ENCODE assay signal across 32 cellular contexts in the genomic region with DNA sequence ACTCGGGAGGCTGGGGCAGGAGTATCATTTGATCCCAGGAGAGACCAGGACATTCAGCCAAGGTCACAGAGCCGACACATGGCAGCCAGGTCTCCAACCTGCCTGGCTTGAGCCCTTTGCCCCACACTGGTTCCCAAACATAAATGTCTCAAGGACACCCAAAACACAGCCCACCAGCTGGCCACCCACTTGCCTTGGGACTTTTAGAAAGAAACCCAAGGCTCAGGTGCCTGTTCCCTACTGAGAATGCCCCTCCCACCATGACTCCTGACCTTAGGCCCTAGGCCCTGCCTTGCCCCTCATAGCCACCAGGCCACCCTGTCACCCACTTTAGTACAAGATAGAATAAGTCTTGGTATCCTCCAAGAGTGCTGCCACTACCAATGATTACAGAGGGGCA. TPM values are rescaled to one million over a fixed set of nuclear protein-coding genes. Genes with fewer than 3 reads are reported as not detected.
DNase-seq lines count a peak whose midpoint lies in the region; ATAC-seq lines count a peak whose summit lies in the region.
"Had no signal": no experiment of that assay in that cellular context is flagged by ENCODE, and none has a peak within 500 bp of the region (broad histone marks: within the 10 kb centered on the region; RNA-seq: fewer than 3 reads in every experiment).

No MANE protein-coding gene starts in this region.

- no peak overlapping the region for H3K4me3 Mint-ChIP-seq in activated naive CD8-positive, alpha-beta T cell treated with anti-CD3 and anti-CD28 coated beads, Interleukin-2, amount 10 ng/mL, durations not matched to agents 7 days and 5 days
- H3K4me3 Mint-ChIP-seq in activated naive CD8-positive, alpha-beta T cell treated with anti-CD3 and anti-CD28 coated beads for 36 hours, result no peak overlapping the region
- H3K4me3 Mint-ChIP-seq: mesothelial cell of epicardium had no signal

- no peaks in the 10 kb centered on the region for H3K27me3 Mint-ChIP-seq in activated naive CD8-positive, alpha-beta T cell treated with anti-CD3 and anti-CD28 coated beads, Interleukin-2, amount 10 ng/mL, durations not matched to agents 7 days and 5 days
- no peaks in the 10 kb centered on the region for H3K27me3 Mint-ChIP-seq in activated naive CD8-positive, alpha-beta T cell treated with anti-CD3 and anti-CD28 coated beads for 36 hours
- H3K27me3 Mint-ChIP-seq: naive B cell had no signal

- H3K4me1 Mint-ChIP-seq in activated naive CD8-positive, alpha-beta T cell treated with anti-CD3 and anti-CD28 coated beads, Interleukin-2, amount 10 ng/mL, durations not matched to agents 7 days and 5 days, result peaks cover 19% of the 10 kb centered on the region
- peaks cover 16% of the 10 kb centered on the region for H3K4me1 Mint-ChIP-seq in activated naive CD8-positive, alpha-beta T cell treated with anti-CD3 and anti-CD28 coated beads for 36 hours

- H3K9me3 Mint-ChIP-seq in activated naive CD8-positive, alpha-beta T cell treated with anti-CD3 and anti-CD28 coated beads, Interleukin-2, amount 10 ng/mL, durations not matched to agents 7 days and 5 days, result no peaks in the 10 kb centered on the region
- H3K9me3 Mint-ChIP-seq in activated naive CD8-positive, alpha-beta T cell treated with anti-CD3 and anti-CD28 coated beads for 36 hours, result no peaks in the 10 kb centered on the region
- H3K9me3 Mint-ChIP-seq: mesothelial cell of epicardium, naive B cell had no signal

- DNase-seq in activated naive CD8-positive, alpha-beta T cell treated with anti-CD3 and anti-CD28 coated beads, Interleukin-2, amount 10 ng/mL, durations not matched to agents 7 days and 5 days, result peak; percentile 22
- no peak for DNase-seq in activated naive CD8-positive, alpha-beta T cell treated with anti-CD3 and anti-CD28 coated beads for 36 hours
- peak; percentile 48 for DNase-seq in activated CD8-positive, alpha-beta memory T cell treated with anti-CD3 and anti-CD28 coated beads, Interleukin-2, amount 50 U/mL, for 48 hours
- peak; percentile 39 for DNase-seq in mesenteric fat pad (ENCODE audit: low spot score)
- peak; percentile 29 for DNase-seq in ureter (ENCODE audit: low spot score)
- DNase-seq in NCI-H526 (lab: John Stamatoyannopoulos, UW), result no peak
- DNase-seq in left ventricle myocardium superior, result no peak
- DNase-seq: ACHN; activated CD4-positive, alpha-beta T cell treated with anti-CD3 and anti-CD28 coated beads, Interleukin-2, amount 50 U/mL, for 48 hours; activated naive CD4-positive, alpha-beta T cell treated with Interleukin-2 at 50 U/mL for 16 hours; BE2C; colonic mucosa; COR-L47; DMS79; esophagus squamous epithelium; foreskin melanocyte; GDM1; KBM-7; left ventricle myocardium inferior; MG63; naive B cell; NCI-H1105 treated with DMSO at 0.1 percent for 48 hours; NCI-H2029; NCI-H526 treated with DMSO at 0.1 percent for 48 hours; SIG-M5; stimulated activated CD4-positive, alpha-beta T cell treated with anti-CD3 and anti-CD28 coated beads, Interleukin-1b, Interleukin-23, amount 100 ng/mL, for 48 hours; stimulated activated CD8-positive, alpha-beta memory T cell treated with anti-CD3 and anti-CD28 coated beads, Interleukin-4, amount 100 ng/mL, for 48 hours; SW 1271; T1000; trophoblast cell had no signal

- H3K27ac Mint-ChIP-seq in activated naive CD8-positive, alpha-beta T cell treated with anti-CD3 and anti-CD28 coated beads, Interleukin-2, amount 10 ng/mL, durations not matched to agents 7 days and 5 days, result no peak overlapping the region
- H3K27ac Mint-ChIP-seq in activated naive CD8-positive, alpha-beta T cell treated with anti-CD3 and anti-CD28 coated beads for 36 hours, result no peak overlapping the region
- H3K27ac Mint-ChIP-seq: mesothelial cell of epicardium had no signal

- POLR2A ChIA-PET in activated naive CD8-positive, alpha-beta T cell treated with anti-CD3 and anti-CD28 coated beads, Interleukin-2, amount 10 ng/mL, durations not matched to agents 7 days and 5 days (lab: Charles Lee), result interaction anchor here (2.0 to 4.0 kb wide), 2 partner anchors 43 to 44 kb away, joined by 6 to 76 read pairs; a partner anchor contains a TSS

- ATAC-seq in activated naive CD8-positive, alpha-beta T cell treated with anti-CD3 and anti-CD28 coated beads, Interleukin-2, amount 10 ng/mL, durations not matched to agents 7 days and 5 days (ENCODE audit: low read depth), result no peak
- ATAC-seq in GM21528 (IDR thresholded peaks at IDR 0.05; ENCODE audit: low FRiP score, unreplicated experiment) (no peak), left ventricle myocardium superior (no peak)

- intact Hi-C loops in left ventricle myocardium superior (cut with micrococcal nuclease), result no loop called here

- H3K36me3 Mint-ChIP-seq in activated naive CD8-positive, alpha-beta T cell treated with anti-CD3 and anti-CD28 coated beads, Interleukin-2, amount 10 ng/mL, durations not matched to agents 7 days and 5 days, result peaks cover 2% of the 10 kb centered on the region
- no peaks in the 10 kb centered on the region for H3K36me3 Mint-ChIP-seq in activated naive CD8-positive, alpha-beta T cell treated with anti-CD3 and anti-CD28 coated beads for 36 hours
- H3K36me3 Mint-ChIP-seq: mesothelial cell of epicardium, naive B cell had no signal

RNA-seq across cellular contexts. Expression of a gene that starts 41.9 kb away (rescaled TPM):
- 10 to 100 TPM; 45.0 to 54.3 TPM for total RNA-seq in activated naive CD8-positive, alpha-beta T cell treated with anti-CD3 and anti-CD28 coated beads, Interleukin-2, amount 10 ng/mL, durations not matched to agents 7 days and 5 days
- 10 to 100 TPM; 42.3 to 47.7 TPM for total RNA-seq in activated naive CD8-positive, alpha-beta T cell treated with anti-CD3 and anti-CD28 coated beads for 36 hours
- 9.9 TPM for total RNA-seq in mesenteric fat pad
- total RNA-seq in ureter, result 11.3 TPM
- total RNA-seq in left ventricle myocardium superior, result 1.3 TPM

Comparison
In these comparisons a context has a peak if more than half of its experiments do, and no peak if none do; other contexts are left out.
1. DNase-seq: peak in activated naive CD8-positive, alpha-beta T cell treated with anti-CD3 and anti-CD28 coated beads, Interleukin-2, amount 10 ng/mL, durations not matched to agents 7 days and 5 days (single experiment), activated CD8-positive, alpha-beta memory T cell treated with anti-CD3 and anti-CD28 coated beads, Interleukin-2, amount 50 U/mL, for 48 hours (single experiment), mesenteric fat pad (single experiment) and ureter (single experiment); none in activated naive CD8-positive, alpha-beta T cell treated with anti-CD3 and anti-CD28 coated beads for 36 hours (single experiment), NCI-H526 (0 of 2) and left ventricle myocardium superior (single experiment).